1 cellular context compared by ENCODE assay signal in the genomic region with DNA sequence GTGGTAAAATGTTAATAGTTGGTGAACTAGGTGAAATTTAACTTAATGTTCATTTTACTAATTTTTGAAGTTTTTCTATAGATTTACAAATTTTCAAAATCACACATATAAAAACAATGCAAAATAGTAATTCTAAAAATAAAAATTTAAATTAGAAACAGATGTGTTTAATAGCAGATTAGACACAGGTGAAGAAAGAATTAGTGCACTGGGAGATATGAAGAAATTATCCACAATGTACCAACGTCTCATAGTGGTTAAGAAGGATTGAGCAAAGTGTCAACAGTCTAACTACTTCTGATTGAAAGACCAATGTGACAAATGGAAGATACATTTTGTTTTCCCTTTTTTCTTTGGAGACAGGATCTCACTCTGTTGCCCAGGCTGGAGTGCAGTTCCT.
TF ChIP-seq lines count a peak whose summit lies in the region.

No MANE protein-coding gene starts in this region.

TF ChIP-seq in K562, 482 proteins besides CTCF, POLR2A, EP300 and RAD21:
- TF ChIP-seq, protein P1, sequence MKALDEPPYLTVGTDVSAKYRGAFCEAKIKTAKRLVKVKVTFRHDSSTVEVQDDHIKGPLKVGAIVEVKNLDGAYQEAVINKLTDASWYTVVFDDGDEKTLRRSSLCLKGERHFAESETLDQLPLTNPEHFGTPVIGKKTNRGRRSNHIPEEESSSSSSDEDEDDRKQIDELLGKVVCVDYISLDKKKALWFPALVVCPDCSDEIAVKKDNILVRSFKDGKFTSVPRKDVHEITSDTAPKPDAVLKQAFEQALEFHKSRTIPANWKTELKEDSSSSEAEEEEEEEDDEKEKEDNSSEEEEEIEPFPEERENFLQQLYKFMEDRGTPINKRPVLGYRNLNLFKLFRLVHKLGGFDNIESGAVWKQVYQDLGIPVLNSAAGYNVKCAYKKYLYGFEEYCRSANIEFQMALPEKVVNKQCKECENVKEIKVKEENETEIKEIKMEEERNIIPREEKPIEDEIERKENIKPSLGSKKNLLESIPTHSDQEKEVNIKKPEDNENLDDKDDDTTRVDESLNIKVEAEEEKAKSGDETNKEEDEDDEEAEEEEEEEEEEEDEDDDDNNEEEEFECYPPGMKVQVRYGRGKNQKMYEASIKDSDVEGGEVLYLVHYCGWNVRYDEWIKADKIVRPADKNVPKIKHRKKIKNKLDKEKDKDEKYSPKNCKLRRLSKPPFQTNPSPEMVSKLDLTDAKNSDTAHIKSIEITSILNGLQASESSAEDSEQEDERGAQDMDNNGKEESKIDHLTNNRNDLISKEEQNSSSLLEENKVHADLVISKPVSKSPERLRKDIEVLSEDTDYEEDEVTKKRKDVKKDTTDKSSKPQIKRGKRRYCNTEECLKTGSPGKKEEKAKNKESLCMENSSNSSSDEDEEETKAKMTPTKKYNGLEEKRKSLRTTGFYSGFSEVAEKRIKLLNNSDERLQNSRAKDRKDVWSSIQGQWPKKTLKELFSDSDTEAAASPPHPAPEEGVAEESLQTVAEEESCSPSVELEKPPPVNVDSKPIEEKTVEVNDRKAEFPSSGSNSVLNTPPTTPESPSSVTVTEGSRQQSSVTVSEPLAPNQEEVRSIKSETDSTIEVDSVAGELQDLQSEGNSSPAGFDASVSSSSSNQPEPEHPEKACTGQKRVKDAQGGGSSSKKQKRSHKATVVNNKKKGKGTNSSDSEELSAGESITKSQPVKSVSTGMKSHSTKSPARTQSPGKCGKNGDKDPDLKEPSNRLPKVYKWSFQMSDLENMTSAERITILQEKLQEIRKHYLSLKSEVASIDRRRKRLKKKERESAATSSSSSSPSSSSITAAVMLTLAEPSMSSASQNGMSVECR (CRISPR knock-in tag; IDR thresholded peaks at IDR 0.05): no peak
- TF ChIP-seq ZNF121 (CRISPR knock-in tag; conservative IDR thresholded peaks at IDR 0.05): peak; percentile 52; the same call in 1 of the 2 replicates
